27 cellular contexts compared by ENCODE assay signal in the genomic region with DNA sequence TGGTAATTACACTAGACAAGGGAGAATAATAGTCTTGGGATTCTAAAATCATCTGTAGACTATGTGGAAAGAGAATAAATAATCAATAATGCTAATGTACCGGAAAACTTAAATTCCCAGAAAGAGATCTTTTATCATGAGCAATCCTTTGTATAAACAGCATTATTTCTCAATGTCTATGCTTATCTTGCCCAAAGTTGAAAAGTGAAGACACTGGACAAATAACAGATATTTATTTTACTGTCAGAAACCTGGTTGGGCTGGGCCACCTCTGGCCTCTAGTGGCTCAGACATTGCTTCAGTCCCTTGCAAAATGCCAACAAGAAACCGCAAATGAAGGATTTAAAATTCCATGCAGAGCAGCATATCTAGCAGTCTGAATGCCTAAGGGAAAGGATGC.
DNase-seq lines count a peak whose midpoint lies in the region; ATAC-seq, FAIRE-seq and TF ChIP-seq lines count a peak whose summit lies in the region.
"Had no signal": no experiment of that assay in that cellular context is flagged by ENCODE, and none has a peak within 500 bp of the region (broad histone marks: within the 10 kb centered on the region; RNA-seq: fewer than 3 reads in every experiment).

No MANE protein-coding gene starts in this region.

- ATAC-seq in PC-3 (peak; percentile 93), GM18517 (IDR thresholded peaks at IDR 0.05; ENCODE audit: unreplicated experiment) (no peak)
- ATAC-seq: activated T-helper 17 cell treated with anti-CD3 and anti-CD28 coated beads, Interleukin-2, amount 50 U/mL, for 72 hours; GM12878; GM23338; left colon; T-cell had no signal

- no CpG with 5 or more reads among the region's 2 CpGs for WGBS in mesendoderm (ENCODE audit: extremely low coverage, insufficient coverage, low lambda C conversion rate)

- no peak overlapping the region for H2BK5ac ChIP-seq in mesendoderm (ENCODE audit: low read length)

- H3K27me3 ChIP-seq in PC-3 (ENCODE audit: low read length): no peaks in the 10 kb centered on the region
- no peaks in the 10 kb centered on the region for H3K27me3 ChIP-seq in mesendoderm (ENCODE audit: insufficient read depth, low read length, poor library complexity)
- H3K27me3 ChIP-seq in osteoblast (ENCODE audit: insufficient read depth, low read length): no peaks in the 10 kb centered on the region

- FAIRE-seq in HTR-8/SVneo (lab: Jason Lieb, UNC): no peak
- FAIRE-seq: GM12878, urothelium cell line had no signal

- DNase-seq in AG09309 (ENCODE audit: low read depth) (peak; percentile 16), PC-3 (peak; percentile 89), fibroblast of gingiva (ENCODE audit: low read depth) (peak; percentile 1), mesendoderm (peak; percentile 33), HTR-8/SVneo (ENCODE audit: insufficient read length, low spot score) (no peak), dermis blood vessel endothelial cell (no peak), osteoblast (ENCODE audit: insufficient read length, low spot score, missing footprints) (no peak)
- DNase-seq: ACHN; activated CD4-positive, alpha-beta T cell treated with anti-CD3 and anti-CD28 coated beads, Interleukin-2, amount 10 ng/mL, durations not matched to agents 24 days and 14 days; activated naive CD8-positive, alpha-beta T cell treated with anti-CD3 and anti-CD28 coated beads for 36 hours; CD4-positive, CD25-positive, alpha-beta regulatory T cell; central memory CD4-positive, alpha-beta T cell; erythroblast; KG1; left colon; NCI-H1930; NCI-H226; NCI-H82; OCI-M1; SHP77; stimulated activated CD8-positive, alpha-beta memory T cell treated with anti-CD3 and anti-CD28 coated beads, Interleukin-4, amount 100 ng/mL, for 48 hours; T-cell had no signal

- H2AFZ ChIP-seq in PC-3 (ENCODE audit: low read length): no peak overlapping the region
- no peak overlapping the region for H2AFZ ChIP-seq in osteoblast (ENCODE audit: low read length)
- H2AFZ ChIP-seq: GM23338 had no signal

- no peaks in the 10 kb centered on the region for H3K79me2 ChIP-seq in PC-3 (ENCODE audit: low read length)
- no peaks in the 10 kb centered on the region for H3K79me2 ChIP-seq in mesendoderm (ENCODE audit: control insufficient read depth, insufficient read depth, low read length)
- H3K79me2 ChIP-seq in osteoblast (ENCODE audit: insufficient read depth, low read length): no peaks in the 10 kb centered on the region

- no peak overlapping the region for H4K8ac ChIP-seq in mesendoderm (ENCODE audit: low read depth, low read length)

- TF ChIP-seq CTCF in AG09309 (IDR thresholded peaks at IDR 0.05; ENCODE audit: control insufficient read depth, insufficient read depth, low read depth, low read length, missing control alignments) (no peak), PC-3 (conservative IDR thresholded peaks at IDR 0.05; ENCODE audit: low read depth, low read length) (peak; percentile 16; the same call in 1 of the 2 replicates), osteoblast (IDR thresholded peaks at IDR 0.05; ENCODE audit: extremely low read depth, low read depth, low read length) (no peak)

- no peak overlapping the region for H3K27ac ChIP-seq in PC-3 (ENCODE audit: low read length)
- no peak overlapping the region for H3K27ac ChIP-seq in mesendoderm (ENCODE audit: low read depth, low read length)
- H3K27ac ChIP-seq in osteoblast (ENCODE audit: low read depth, low read length): no peak overlapping the region

- no peak overlapping the region for H4K5ac ChIP-seq in mesendoderm (ENCODE audit: low read length)

- POLR2A ChIA-PET in PC-3 (lab: Charles Lee; ENCODE audit: unreplicated experiment): interaction anchor here (0.7 kb wide), 1 partner anchor 240 kb away, joined by 4 read pairs; no protein-coding TSS in a partner anchor

- H3K23ac ChIP-seq in mesendoderm (ENCODE audit: low read length): no peak overlapping the region

- H3K4me1 ChIP-seq in PC-3 (ENCODE audit: insufficient read depth, low read length) (peaks cover 14% of the 10 kb centered on the region), mesendoderm (ENCODE audit: control insufficient read depth, low read depth, low read length) (peaks cover 4% of the 10 kb centered on the region), osteoblast (ENCODE audit: insufficient read depth, low read length) (no peaks in the 10 kb centered on the region)

- no peaks in the 10 kb centered on the region for H3K79me1 ChIP-seq in mesendoderm (ENCODE audit: low read length)

- no peak overlapping the region for H3K9ac ChIP-seq in PC-3 (ENCODE audit: low read length)
- H3K9ac ChIP-seq in mesendoderm (ENCODE audit: low read length): no peak overlapping the region

- H3K9me3 ChIP-seq in PC-3 (ENCODE audit: low read length): no peaks in the 10 kb centered on the region
- H3K9me3 ChIP-seq in osteoblast (ENCODE audit: low read depth, low read length): no peaks in the 10 kb centered on the region

- intact Hi-C loops in PC-3 (cut with micrococcal nuclease): loop anchor here (1.0 to 10.0 kb wide), 2 partner anchors 94 to 257 kb away; no protein-coding TSS in a partner anchor

- H3K9me2 ChIP-seq in PC-3 (replicated peaks; ENCODE audit: low read length): no peaks in the 10 kb centered on the region

- no peak overlapping the region for H3K4ac ChIP-seq in mesendoderm (ENCODE audit: low read depth, low read length)

- no peak overlapping the region for H3K18ac ChIP-seq in mesendoderm (ENCODE audit: low read length)

- H3K36me3 ChIP-seq in PC-3 (ENCODE audit: low read depth, low read length): no peaks in the 10 kb centered on the region
- H3K36me3 ChIP-seq in mesendoderm (ENCODE audit: control insufficient read depth, insufficient read depth, low read length): no peaks in the 10 kb centered on the region
- H3K36me3 ChIP-seq in osteoblast (ENCODE audit: insufficient read depth, low read length): no peaks in the 10 kb centered on the region

- no peak overlapping the region for H2BK120ac ChIP-seq in mesendoderm (ENCODE audit: low read depth, low read length)

- H3K4me3 ChIP-seq in AG09309 (ENCODE audit: control insufficient read depth, low read depth, low read length) (no peak overlapping the region), PC-3 (ENCODE audit: low read length) (no peak overlapping the region), mesendoderm (ENCODE audit: low read length) (no peak overlapping the region), osteoblast (ENCODE audit: insufficient read depth, low read length) (no peak overlapping the region)
- H3K4me3 ChIP-seq: GM12878, GM23338 had no signal

- no TSS peak for BruUV-seq in PC-3 (replicated peaks; lab: Mats Ljungman, UMichigan)

- H3F3A ChIP-seq in PC-3 (ENCODE audit: low read length, unreplicated experiment): no peaks in the 10 kb centered on the region

- H3K4me2 ChIP-seq in PC-3 (ENCODE audit: low read length) (0 out of 2 replicates have a peak overlapping the region, but pooled peaks have one; percentile 6), mesendoderm (ENCODE audit: low read length) (no peak overlapping the region), osteoblast (ENCODE audit: insufficient read depth, low read length) (no peak overlapping the region)
- H3K4me2 ChIP-seq: GM23338 had no signal

- no peak overlapping the region for H3K56ac ChIP-seq in mesendoderm (ENCODE audit: low read length)

- H2BK15ac ChIP-seq in mesendoderm (replicated peaks; ENCODE audit: low read depth): no peak overlapping the region

- H4K20me1 ChIP-seq in PC-3 (ENCODE audit: low read length) (no peaks in the 10 kb centered on the region), osteoblast (ENCODE audit: insufficient read depth, low read length) (no peaks in the 10 kb centered on the region)

- CTCF ChIA-PET in PC-3 (lab: Charles Lee): no interaction called here

- H2AK5ac ChIP-seq in mesendoderm (ENCODE audit: low read length): no peak overlapping the region

Comparison
In these comparisons a context has a peak if more than half of its experiments do, and no peak if none do; other contexts are left out.
1. DNase-seq: peak in AG09309 (single experiment), PC-3 (single experiment), fibroblast of gingiva (single experiment) and mesendoderm (single experiment); none in HTR-8/SVneo (single experiment), dermis blood vessel endothelial cell (single experiment) and osteoblast (single experiment).